ENCODE assay signal across 27 cellular contexts in genomic region chr20:63542031-63542559, GRCh38. TPM values are rescaled to one million over a fixed set of nuclear protein-coding genes. Genes with fewer than 3 reads are reported as not detected.
A peak's percentile ranks its signal among the peaks of the same experiment; 100 is the strongest.
DNase-seq lines count a peak whose midpoint lies in the region; FAIRE-seq and TF ChIP-seq lines count a peak whose summit lies in the region.
"Had no signal": no experiment of that assay in that cellular context is flagged by ENCODE, and none has a peak within 500 bp of the region (broad histone marks: within the 10 kb centered on the region; RNA-seq: fewer than 3 reads in every experiment).

No MANE protein-coding gene starts in this region.

- CTCF ChIA-PET in PC-9 (lab: Charles Lee) = no interaction called here

- in situ Hi-C loops in transverse colon (cut with MboI; ENCODE audit: low pct_ligation_motif_present in 1 of 4, low pct_unique_long_range_greater_than_20kb in 1 of 4, low sequenced_read_pairs in 3 of 4) = loop anchor here in 1 of 4 donors (25.0 kb wide), 1 partner anchor 95 kb away; the partner anchor contains the start of gene GMEB2

- H3K4me1 ChIP-seq in PC-9 (replicated peaks; ENCODE audit: insufficient read depth) (peaks cover 66% of the 10 kb centered on the region), transverse colon (peaks cover 12 to 55% (median 41%) of the 10 kb centered on the region in 4 donors)

- H3F3A ChIP-seq in PC-9 (ENCODE audit: insufficient read depth, low read depth) = peaks cover 33% of the 10 kb centered on the region; the same call in 1 of the 2 replicates

- H3K9me3 Mint-ChIP-seq in mesothelial cell of epicardium = no peaks in the 10 kb centered on the region
- H3K9me3 Mint-ChIP-seq: activated T-helper 17 cell treated with anti-CD3 and anti-CD28 coated beads, Interleukin-2, amount 50 U/mL, for 72 hours; dendritic cell treated with granulocyte-macrophage colony-stimulating factor and Interleukin-4, amounts not matched to agents 40 ng/mL and 50 ng/mL, for 4 days; naive B cell; T-helper 2 cell treated with Interferon-gamma antibody and Interleukin-4, amounts not matched to agents 5 μg/mL and 100 μg/mL, for 36 hours had no signal

- H3K4me3 ChIP-seq in PC-9 (peak overlapping the region; percentile 48), transverse colon (peak overlapping the region in 1 of 4 donors; percentile 26)

- peaks cover 7% of the 10 kb centered on the region for H3K27me3 Mint-ChIP-seq in mesothelial cell of epicardium (ENCODE audit: low read depth)
- H3K27me3 Mint-ChIP-seq: activated naive CD8-positive, alpha-beta T cell; activated T-helper 17 cell treated with anti-CD3 and anti-CD28 coated beads, Interleukin-2, amount 50 U/mL, for 72 hours; naive B cell had no signal

- H3K36me3 Mint-ChIP-seq in mesothelial cell of epicardium = no peaks in the 10 kb centered on the region
- H3K36me3 Mint-ChIP-seq: activated naive CD8-positive, alpha-beta T cell; naive B cell had no signal

- H3K4me3 Mint-ChIP-seq in mesothelial cell of epicardium = no peak overlapping the region
- H3K4me3 Mint-ChIP-seq: activated naive CD8-positive, alpha-beta T cell; activated T-helper 17 cell treated with anti-CD3 and anti-CD28 coated beads, Interleukin-2, amount 50 U/mL, for 72 hours; dendritic cell treated with granulocyte-macrophage colony-stimulating factor and Interleukin-4, amounts not matched to agents 40 ng/mL and 50 ng/mL, for 4 days; T-helper 2 cell treated with Interferon-gamma antibody and Interleukin-4, amounts not matched to agents 5 μg/mL and 100 μg/mL, for 36 hours had no signal

- no peaks in the 10 kb centered on the region for H3K9me2 ChIP-seq in PC-9 (ENCODE audit: insufficient read depth)

- no peaks in the 10 kb centered on the region for H4K20me1 ChIP-seq in PC-9 (ENCODE audit: insufficient read depth)

- H3K4me1 Mint-ChIP-seq in mesothelial cell of epicardium = peaks cover 2% of the 10 kb centered on the region

- H3K36me3 ChIP-seq in PC-9 (ENCODE audit: low read depth) = no peaks in the 10 kb centered on the region
- no peaks in the 10 kb centered on the region for H3K36me3 ChIP-seq in transverse colon

- peak overlapping the region; percentile 97 for H3K4me2 ChIP-seq in PC-9

- no peaks in the 10 kb centered on the region for H3K79me2 ChIP-seq in PC-9 (ENCODE audit: low read depth)

- intact Hi-C loops in PC-9 (cut with micrococcal nuclease; ENCODE audit: unreplicated experiment) (no loop called here), transverse colon (cut with DNase I; ENCODE audit: low total_unique reads) (no loop called here)

- DNase-seq in NCI-H1417 (lab: John Stamatoyannopoulos, UW) (peak in 2 of 3 experiments; percentile 80 to 85), NCI-H1417 treated with DMSO at 0.1 percent for 48 hours (lab: John Stamatoyannopoulos, UW) (no peak), PC-9 (peak; percentile 63), epithelial cell of prostate (ENCODE audit: low read depth, low spot score) (no peak), transverse colon (peak; percentile 79), mesothelial cell of epicardium (ENCODE audit: low spot score in 2 of 2, unreplicated experiment in 2 of 2) (no peak), D721Med (ENCODE audit: insufficient read length, low spot score) (no peak), SHP77 treated with DMSO at 0.1 percent for 48 hours (lab: John Stamatoyannopoulos, UW) (no peak)
- DNase-seq: AML-193, aorta, DND-41, mesendoderm, NCI-H1105, NCI-H2081, NCI-H446, nucleus accumbens had no signal

- TF ChIP-seq CTCF in PC-9 (conservative IDR thresholded peaks at IDR 0.05) (no peak), transverse colon (IDR thresholded peaks at IDR 0.05) (no peak), mesothelial cell of epicardium (IDR thresholded peaks at IDR 0.05; ENCODE audit: unreplicated experiment) (no peak), D721Med (IDR thresholded peaks at IDR 0.05; ENCODE audit: insufficient read depth, missing control alignments) (no peak)

- POLR2A ChIA-PET in PC-9 (lab: Charles Lee; ENCODE audit: unreplicated experiment) = interaction anchor here (0.6 kb wide), 2 partner anchors 169 to 521 kb away, joined by 4 to 11 read pairs; partner anchors contain the start of gene TCEA2

- TF ChIP-seq POLR2A in transverse colon (IDR thresholded peaks at IDR 0.05) = peak; percentile 30

- WGBS in transverse colon (ENCODE audit: low coverage in 1 of 2), 2 donors = 60% methylated on average over 36 of the region's 36 CpGs; no CpG with 5 or more reads in 1 of the 2 donors

- no peak overlapping the region for H2AFZ ChIP-seq in PC-9

- no peak overlapping the region for H3K27ac Mint-ChIP-seq in mesothelial cell of epicardium
- H3K27ac Mint-ChIP-seq: activated naive CD8-positive, alpha-beta T cell; activated T-helper 17 cell treated with anti-CD3 and anti-CD28 coated beads, Interleukin-2, amount 50 U/mL, for 72 hours; dendritic cell treated with granulocyte-macrophage colony-stimulating factor and Interleukin-4, amounts not matched to agents 40 ng/mL and 50 ng/mL, for 4 days; T-helper 2 cell treated with Interferon-gamma antibody and Interleukin-4, amounts not matched to agents 5 μg/mL and 100 μg/mL, for 36 hours had no signal

- TF ChIP-seq EP300 in transverse colon (IDR thresholded peaks at IDR 0.05; ENCODE audit: low read depth) = no peak

- peak overlapping the region; percentile 28 for H3K27ac ChIP-seq in PC-9
- H3K27ac ChIP-seq in epithelial cell of prostate = peak overlapping the region; percentile 24
- peak overlapping the region in 3 of 4 donors; percentile 44 to 81 (median 54) for H3K27ac ChIP-seq in transverse colon

- H3K27me3 ChIP-seq in PC-9 (ENCODE audit: insufficient read depth, low read depth) (no peaks in the 10 kb centered on the region), transverse colon (peaks cover 11% of the 10 kb centered on the region)

- no peak for FAIRE-seq in D721Med (lab: Jason Lieb, UNC)
- FAIRE-seq: H54 had no signal

- no peaks in the 10 kb centered on the region for H3K9me3 ChIP-seq in PC-9 (ENCODE audit: insufficient read depth, low read depth)
- H3K9me3 ChIP-seq in transverse colon = no peaks in the 10 kb centered on the region

- BruUV-seq in PC-9 (replicated peaks; lab: Mats Ljungman, UMichigan) = TSS peak; percentile 40

RNA-seq across cellular contexts. Expression of gene PTK6, which starts 4.9 kb away (rescaled TPM):
- total RNA-seq in PC-9 (2021) = 12.9 and 13.3 TPM in 2 replicates
- total RNA-seq in transverse colon = 100 to 1,000 TPM in 2 of 4 donors, 10 to 100 TPM in 2; 90.5 to 147 (median 103) TPM
- 0.11 to 0.18 TPM in 2 of 3 replicates, not detected in the other for total RNA-seq in mesothelial cell of epicardium
- total RNA-seq: cardiac septum, skeletal muscle tissue had no signal

RNA-seq across cellular contexts. Expression of gene SRMS, which starts 5.5 kb away (rescaled TPM):
- total RNA-seq in PC-9 (2021) (1.2 TPM in 2 replicates), transverse colon (under 1 TPM in 1 of 4 donors, not detected in 3; 0.79 TPM), mesothelial cell of epicardium (not detected in 3 replicates)
- total RNA-seq: A172; activated T-helper 17 cell treated with anti-CD3 and anti-CD28 coated beads, Interleukin-2, amount 50 U/mL, for 72 hours; aorta; cardiac septum; LHCN-M2; skeletal muscle tissue; subcutaneous adipose tissue had no signal

RNA-seq across cellular contexts. Expression of gene FNDC11, which starts 11.9 kb away (rescaled TPM):
- total RNA-seq in PC-9 (2021) (7.7 and 10.6 TPM in 2 replicates), transverse colon (not detected), mesothelial cell of epicardium (0.86 to 1.4 TPM (median 1.1 TPM) in 3 replicates)
- total RNA-seq: cardiac septum had no signal

RNA-seq across cellular contexts. Expression of gene PPDPF, which starts 21.5 kb away (rescaled TPM):
- total RNA-seq in PC-9 (2021) (243 and 253 TPM in 2 replicates), transverse colon (100 to 1,000 TPM; 320 to 695 (median 517) TPM), mesothelial cell of epicardium (258 to 271 TPM (median 269 TPM) in 3 replicates)

RNA-seq across cellular contexts. Expression of gene HELZ2, which starts 31.9 kb away (rescaled TPM):
- 33.7 and 52.6 TPM in 2 replicates for total RNA-seq in PC-9 (2021)
- 10 to 100 TPM; 32.9 to 49.4 (median 38.8) TPM for total RNA-seq in transverse colon
- total RNA-seq in mesothelial cell of epicardium = 35.1 to 44.4 TPM (median 40.0 TPM) in 3 replicates

Comparison
In these comparisons a context has a peak if more than half of its experiments do, and no peak if none do; other contexts are left out.
1. DNase-seq: peak in NCI-H1417 (2 of 3), PC-9 (2 of 2) and transverse colon (single experiment); none in NCI-H1417 treated with DMSO at 0.1 percent for 48 hours (single experiment), epithelial cell of prostate (single experiment), mesothelial cell of epicardium (0 of 2), D721Med (single experiment) and SHP77 treated with DMSO at 0.1 percent for 48 hours (single experiment).
2. RNA of gene PTK6, which starts 4.9 kb away (total RNA-seq): 90.5 to 147 TPM in transverse colon and 12.9 to 13.3 TPM in PC-9; 0.11 to 0.18 TPM in mesothelial cell of epicardium; every median in the first group is over 10 times any median in the second.
3. Peak in every context shown above with its lines, with median percentiles within 50 percentile points of each other: H3K27ac ChIP-seq.